ENCODE assay signal across 13 cellular contexts in the genomic region with DNA sequence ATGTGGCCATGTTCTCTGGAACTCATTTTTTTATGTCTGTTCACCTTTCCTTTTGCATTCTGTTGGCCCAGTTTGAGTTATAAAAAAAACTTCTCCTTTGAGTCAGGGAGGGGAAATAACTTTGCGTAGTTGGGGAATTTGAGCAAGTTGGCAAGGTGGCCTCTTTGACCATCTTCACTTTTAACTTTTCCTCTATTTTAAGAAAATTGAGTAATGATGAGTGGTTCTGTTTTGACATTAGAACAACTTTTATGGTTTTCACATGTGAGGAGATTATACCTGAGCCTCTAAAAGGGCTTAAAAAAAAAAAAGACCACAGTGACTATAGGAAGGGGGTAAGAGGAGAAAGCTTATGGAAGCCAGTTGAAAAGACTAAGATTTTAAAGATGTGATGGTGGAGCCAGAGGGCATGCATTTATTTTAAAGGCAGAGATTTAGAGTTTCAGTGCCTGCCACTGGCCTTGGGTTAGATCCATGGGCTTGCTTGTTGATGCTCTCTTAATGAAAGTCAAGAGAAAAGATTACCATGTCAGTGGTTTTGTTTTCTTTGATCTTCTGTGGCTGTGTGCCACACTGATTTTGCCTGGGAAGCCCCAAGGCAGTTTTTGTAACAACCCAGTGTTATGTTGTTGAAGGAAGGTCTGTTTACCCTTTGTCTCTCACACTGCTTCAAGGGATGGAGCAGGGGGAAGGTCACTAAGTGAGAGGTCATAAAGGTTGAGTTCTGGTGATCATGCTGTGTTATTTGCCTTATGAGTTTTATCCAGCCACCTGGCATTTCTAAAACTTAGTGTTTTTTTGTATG.
DNase-seq lines count a peak whose midpoint lies in the region; ATAC-seq and TF ChIP-seq lines count a peak whose summit lies in the region.
"Had no signal": no experiment of that assay in that cellular context is flagged by ENCODE, and none has a peak within 500 bp of the region (broad histone marks: within the 10 kb centered on the region; RNA-seq: fewer than 3 reads in every experiment).

No MANE protein-coding gene starts in this region.

- no peak overlapping the region for H3K27ac Mint-ChIP-seq in activated CD8-positive, alpha-beta T cell treated with anti-CD3 and anti-CD28 coated beads for 36 hours

- no peak for TF ChIP-seq CTCF in activated CD8-positive, alpha-beta T cell treated with anti-CD3 and anti-CD28 coated beads for 36 hours (IDR thresholded peaks at IDR 0.05)

- DNase-seq in NOMO-1 (lab: John Stamatoyannopoulos, UW; ENCODE audit: unreplicated experiment in 2 of 2) (peak; percentile 18 to 28), NOMO-1 treated with dmso at 0.1 percent for 144 hours (lab: John Stamatoyannopoulos, UW; ENCODE audit: unreplicated experiment) (no peak), renal cortical epithelial cell (ENCODE audit: low read depth) (peak; percentile 28), left lobe of liver (ENCODE audit: low spot score) (no peak)
- peak; percentile 16 for DNase-seq in activated CD8-positive, alpha-beta T cell treated with anti-CD3 and anti-CD28 coated beads for 36 hours
- DNase-seq: activated CD4-positive, alpha-beta T cell treated with anti-CD3 and anti-CD28 coated beads for 1 hour; COR-L47; HCEC 1CT; lower lobe of right lung; tibial artery had no signal

- H3K4me3 Mint-ChIP-seq in activated CD8-positive, alpha-beta T cell treated with anti-CD3 and anti-CD28 coated beads for 36 hours: no peak overlapping the region

- intact Hi-C loops in activated CD8-positive, alpha-beta T cell treated with anti-CD3 and anti-CD28 coated beads for 36 hours (cut with micrococcal nuclease): no loop called here

- H3K27me3 Mint-ChIP-seq in activated CD8-positive, alpha-beta T cell treated with anti-CD3 and anti-CD28 coated beads for 36 hours: peaks cover 2% of the 10 kb centered on the region

- peaks cover 12% of the 10 kb centered on the region for H3K4me1 Mint-ChIP-seq in activated CD8-positive, alpha-beta T cell treated with anti-CD3 and anti-CD28 coated beads for 36 hours (ENCODE audit: low read depth)

- no peaks in the 10 kb centered on the region for H3K36me3 Mint-ChIP-seq in activated CD8-positive, alpha-beta T cell treated with anti-CD3 and anti-CD28 coated beads for 36 hours (ENCODE audit: low read depth)

- POLR2A ChIA-PET in activated CD8-positive, alpha-beta T cell treated with anti-CD3 and anti-CD28 coated beads for 36 hours (lab: Charles Lee): interaction anchor here (0.6 kb wide), 1 partner anchor 32 kb away, joined by 3 read pairs; no protein-coding TSS in a partner anchor

- no peaks in the 10 kb centered on the region for H3K9me3 Mint-ChIP-seq in activated CD8-positive, alpha-beta T cell treated with anti-CD3 and anti-CD28 coated beads for 36 hours

- CTCF ChIA-PET in activated CD8-positive, alpha-beta T cell treated with anti-CD3 and anti-CD28 coated beads for 36 hours (lab: Charles Lee): no interaction called here

- peak; percentile 61 for ATAC-seq in HG02884 (IDR thresholded peaks at IDR 0.05; ENCODE audit: unreplicated experiment)
- ATAC-seq in activated CD8-positive, alpha-beta T cell treated with anti-CD3 and anti-CD28 coated beads for 36 hours: peak; percentile 53
- ATAC-seq in GM21390 (IDR thresholded peaks at IDR 0.05; ENCODE audit: unreplicated experiment): no peak
- no peak for ATAC-seq in HG03378 (IDR thresholded peaks at IDR 0.05; ENCODE audit: unreplicated experiment)
- no peak for ATAC-seq in left lobe of liver
- ATAC-seq: lower lobe of right lung had no signal

Comparison
In these comparisons a context has a peak if more than half of its experiments do, and no peak if none do; other contexts are left out.
1. DNase-seq: peak in NOMO-1 (2 of 2), activated CD8-positive, alpha-beta T cell treated with anti-CD3 and anti-CD28 coated beads for 36 hours (single experiment) and renal cortical epithelial cell (single experiment); none in NOMO-1 treated with dmso at 0.1 percent for 144 hours (single experiment) and left lobe of liver (single experiment).
2. ATAC-seq: peak in HG02884 (single experiment) and activated CD8-positive, alpha-beta T cell treated with anti-CD3 and anti-CD28 coated beads for 36 hours (single experiment); none in GM21390 (single experiment), HG03378 (single experiment) and left lobe of liver (single experiment).